1 cellular context compared by ENCODE assay signal in the genomic region with DNA sequence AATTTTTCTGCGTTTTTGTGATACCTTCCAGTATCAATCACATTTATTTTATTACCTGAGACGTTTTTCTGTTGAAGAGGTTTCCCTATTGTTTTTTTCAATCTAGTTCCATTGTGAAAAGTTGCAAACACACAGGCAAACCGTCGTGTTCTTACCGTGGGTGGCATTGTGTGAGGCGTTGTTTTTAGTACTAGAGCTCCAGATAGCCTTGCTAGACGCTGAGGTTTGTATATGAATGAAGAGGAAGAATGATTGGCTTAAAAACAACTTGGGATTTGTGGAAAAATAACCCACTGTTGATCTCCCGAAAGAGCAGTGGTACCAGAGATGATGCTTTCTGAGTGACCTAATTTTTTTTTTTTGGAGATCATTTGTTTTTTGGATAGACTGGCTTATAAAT.
TF ChIP-seq lines count a peak whose summit lies in the region.

No MANE protein-coding gene starts in this region.

TF ChIP-seq in WTC11, 78 proteins besides CTCF, POLR2A, EP300 and RAD21 (continued from another document):
- no peak for TF ChIP-seq TCF7 (CRISPR knock-in tag; IDR thresholded peaks at IDR 0.05; ENCODE audit: low read depth)
- TF ChIP-seq ETV6 (CRISPR knock-in tag; IDR thresholded peaks at IDR 0.05): no peak
- no peak for TF ChIP-seq TP53 (CRISPR knock-in tag; IDR thresholded peaks at IDR 0.05)
- TF ChIP-seq, protein P1, sequence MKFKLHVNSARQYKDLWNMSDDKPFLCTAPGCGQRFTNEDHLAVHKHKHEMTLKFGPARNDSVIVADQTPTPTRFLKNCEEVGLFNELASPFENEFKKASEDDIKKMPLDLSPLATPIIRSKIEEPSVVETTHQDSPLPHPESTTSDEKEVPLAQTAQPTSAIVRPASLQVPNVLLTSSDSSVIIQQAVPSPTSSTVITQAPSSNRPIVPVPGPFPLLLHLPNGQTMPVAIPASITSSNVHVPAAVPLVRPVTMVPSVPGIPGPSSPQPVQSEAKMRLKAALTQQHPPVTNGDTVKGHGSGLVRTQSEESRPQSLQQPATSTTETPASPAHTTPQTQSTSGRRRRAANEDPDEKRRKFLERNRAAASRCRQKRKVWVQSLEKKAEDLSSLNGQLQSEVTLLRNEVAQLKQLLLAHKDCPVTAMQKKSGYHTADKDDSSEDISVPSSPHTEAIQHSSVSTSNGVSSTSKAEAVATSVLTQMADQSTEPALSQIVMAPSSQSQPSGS (CRISPR knock-in tag; IDR thresholded peaks at IDR 0.05; ENCODE audit: borderline replicate concordance, low read depth): no peak
- TF ChIP-seq SP1 (CRISPR knock-in tag; conservative IDR thresholded peaks at IDR 0.05): no peak
TF ChIP-seq in WTC11: peak in this region for 0.
